ENCODE assay signal across 1 cellular context in the genomic region with DNA sequence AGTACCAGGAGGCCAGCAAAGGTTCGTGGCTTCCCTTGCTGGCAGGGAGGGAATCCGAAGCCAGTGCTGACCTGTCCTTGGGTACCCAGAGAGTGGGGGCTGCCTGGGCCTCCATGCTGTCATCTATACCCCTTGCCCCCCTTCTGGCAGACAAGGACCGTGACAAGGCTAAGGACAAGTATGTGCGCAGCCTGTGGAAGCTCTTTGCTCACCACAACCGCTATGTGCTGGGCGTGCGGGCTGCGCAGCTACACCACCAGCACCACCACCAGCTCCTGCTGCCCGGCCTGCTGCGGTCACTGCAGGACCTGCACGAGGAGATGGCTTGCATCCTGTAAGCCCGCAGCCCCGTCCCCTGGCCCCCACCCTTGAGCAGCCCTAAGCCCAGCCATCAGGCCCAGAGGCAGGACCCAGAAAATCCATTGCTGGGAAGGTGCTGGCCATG.
TF ChIP-seq lines count a peak whose summit lies in the region.

No MANE protein-coding gene starts in this region.

TF ChIP-seq in K562, 482 proteins besides CTCF, POLR2A, EP300 and RAD21:
- TF ChIP-seq SIN3B (IDR thresholded peaks at IDR 0.05; ENCODE audit: low read depth), result no peak
- no peak for TF ChIP-seq ZNF197 (CRISPR knock-in tag; IDR thresholded peaks at IDR 0.05; ENCODE audit: low read depth)
- no peak for TF ChIP-seq ESRRB (CRISPR knock-in tag; IDR thresholded peaks at IDR 0.05; ENCODE audit: borderline replicate concordance)
- no peak for TF ChIP-seq ELF2 (CRISPR knock-in tag; IDR thresholded peaks at IDR 0.05)
- TF ChIP-seq KDM5B (IDR thresholded peaks at IDR 0.05; ENCODE audit: insufficient replicate concordance, low read depth, low read length), result no peak
- no peak for TF ChIP-seq CHCHD3 (CRISPR knock-in tag; IDR thresholded peaks at IDR 0.05)
- TF ChIP-seq MCM2 (IDR thresholded peaks at IDR 0.05; ENCODE audit: low read depth), result no peak
